In genomic region chr3:55446860-55447259, GRCh38 we compare ENCODE assay signal across 18 cellular contexts. TPM values are rescaled to one million over a fixed set of nuclear protein-coding genes. Genes with fewer than 3 reads are reported as not detected.
A peak's percentile ranks its signal among the peaks of the same experiment; 100 is the strongest.
DNase-seq lines count a peak whose midpoint lies in the region; ATAC-seq, FAIRE-seq and TF ChIP-seq lines count a peak whose summit lies in the region.
"Had no signal": no experiment of that assay in that cellular context is flagged by ENCODE, and none has a peak within 500 bp of the region (broad histone marks: within the 10 kb centered on the region; RNA-seq: fewer than 3 reads in every experiment).

No MANE protein-coding gene starts in this region.

- peaks cover 3% of the 10 kb centered on the region for H3K4me1 ChIP-seq in keratinocyte (ENCODE audit: control insufficient read depth, extremely low read depth, insufficient read depth, low read length)
- H3K4me1 ChIP-seq in transverse colon = peaks cover 0 to 37% (median 15%) of the 10 kb centered on the region in 4 donors

- peak; percentile 34 for FAIRE-seq in keratinocyte (lab: Jason Lieb, UNC)
- FAIRE-seq: GM12878, RCC 7860 had no signal

- H3K9me3 Mint-ChIP-seq in WTC11 = no peaks in the 10 kb centered on the region

- peaks cover 6% of the 10 kb centered on the region; the same call in 1 of the 2 replicates for H3K4me1 Mint-ChIP-seq in WTC11

- no peaks in the 10 kb centered on the region for H3K36me3 Mint-ChIP-seq in WTC11

- H3K4me2 ChIP-seq in keratinocyte (ENCODE audit: control insufficient read depth, extremely low read depth, insufficient read depth, low read depth, low read length) = no peak overlapping the region

- H3K27ac ChIP-seq in keratinocyte (ENCODE audit: control insufficient read depth, insufficient read depth, low read length) (no peak overlapping the region), transverse colon (peak overlapping the region; percentile 51 to 66 (median 62))

- 29 to 47% methylated on average over 1 to 7 of the region's 7 CpGs for WGBS in transverse colon (ENCODE audit: low coverage in 1 of 2), 2 donors

- in situ Hi-C loops in transverse colon (cut with MboI; ENCODE audit: low pct_ligation_motif_present in 1 of 4, low pct_unique_long_range_greater_than_20kb in 1 of 4, low sequenced_read_pairs in 3 of 4) = no loop called here

- dilution Hi-C loops in keratinocyte (cut with MboI; ENCODE audit: extremely low pct_ligation_motif_present, low sequenced_read_pairs) = no loop called here

- no peaks in the 10 kb centered on the region for H3K9me3 ChIP-seq in keratinocyte (ENCODE audit: control insufficient read depth, low read depth, low read length)
- H3K9me3 ChIP-seq in transverse colon = no peaks in the 10 kb centered on the region

- TF ChIP-seq CTCF in keratinocyte (optimal IDR thresholded peaks at IDR 0.05 in 1 of 3, IDR thresholded peaks at IDR 0.05 in 1 of 3, conservative IDR thresholded peaks at IDR 0.05 in 1 of 3; ENCODE audit: extremely low read depth in 1 of 3, insufficient read depth in 2 of 3, low read length in 3 of 3) (no peak), transverse colon (IDR thresholded peaks at IDR 0.05) (no peak), WTC11 (IDR thresholded peaks at IDR 0.05) (no peak)

- H2AFZ ChIP-seq in keratinocyte (ENCODE audit: control insufficient read depth, low read length) = peak overlapping the region; percentile 8

- DNase-seq in NCI-H510A (lab: John Stamatoyannopoulos, UW) (peak; percentile 3), NCI-H510A treated with DMSO at 0.1 percent for 48 hours (lab: John Stamatoyannopoulos, UW) (no peak), NCI-H69 (lab: John Stamatoyannopoulos, UW) (peak; percentile 81), keratinocyte (ENCODE audit: low read depth, low spot score) (no peak), transverse colon (peak; percentile 59), WTC11 (ENCODE audit: low spot score) (no peak), DMS53 treated with DMSO at 0.1 percent for 48 hours (lab: John Stamatoyannopoulos, UW; ENCODE audit: unreplicated experiment) (no peak), Ammon's horn (ENCODE audit: low spot score) (no peak)
- DNase-seq: C1 segment of cervical spinal cord, DMS79, GOT3, KBM-7, NCI-H1048, NCI-H187 treated with DMSO at 0.1 percent for 48 hours, NCI-H524 treated with DMSO at 0.1 percent for 48 hours, SHP77 treated with DMSO at 0.1 percent for 48 hours had no signal

- H3K27ac Mint-ChIP-seq in WTC11 = no peak overlapping the region

- no peak overlapping the region for H3K4me3 Mint-ChIP-seq in WTC11

- H3K9me1 ChIP-seq in keratinocyte (ENCODE audit: control insufficient read depth, extremely low read depth, insufficient read depth, low read length) = no peaks in the 10 kb centered on the region

- POLR2A ChIA-PET in WTC11 (lab: Charles Lee) = no interaction called here

- no peak for TF ChIP-seq EP300 in transverse colon (IDR thresholded peaks at IDR 0.05; ENCODE audit: low read depth)

- CTCF ChIA-PET in WTC11 (lab: Charles Lee) = no interaction called here

- no peaks in the 10 kb centered on the region for H3K36me3 ChIP-seq in keratinocyte (ENCODE audit: control insufficient read depth in 2 of 2, extremely low read depth in 1 of 2, insufficient read depth in 2 of 2, low read length in 2 of 2)
- H3K36me3 ChIP-seq in transverse colon = no peaks in the 10 kb centered on the region

- H3K27me3 Mint-ChIP-seq in WTC11 (ENCODE audit: low read depth) = no peaks in the 10 kb centered on the region; the same call in 1 of the 2 replicates

- ATAC-seq in WTC11 = no peak
- ATAC-seq: GM12878 had no signal

- H3K27me3 ChIP-seq in keratinocyte (ENCODE audit: control insufficient read depth, extremely low read depth, insufficient read depth, low read length) (no peaks in the 10 kb centered on the region), transverse colon (no peaks in the 10 kb centered on the region)

- H4K20me1 ChIP-seq in keratinocyte (ENCODE audit: control insufficient read depth, extremely low read depth, insufficient read depth, low read length) = no peaks in the 10 kb centered on the region

- no peak for TF ChIP-seq POLR2A in transverse colon (IDR thresholded peaks at IDR 0.05)

- H3K4me3 ChIP-seq in keratinocyte (ENCODE audit: control insufficient read depth in 2 of 3, extremely low read depth in 1 of 3, insufficient read depth in 2 of 3, low read depth in 1 of 3, low read length in 3 of 3) (no peak overlapping the region), transverse colon (no peak overlapping the region)
- H3K4me3 ChIP-seq: GM12878 had no signal

- H3K9ac ChIP-seq in keratinocyte (ENCODE audit: control insufficient read depth, extremely low read depth, insufficient read depth, low read length) = no peak overlapping the region

- H3K79me2 ChIP-seq in keratinocyte (ENCODE audit: control insufficient read depth, insufficient read depth, low read length) = no peaks in the 10 kb centered on the region

- intact Hi-C loops in transverse colon (cut with DNase I; ENCODE audit: low total_unique reads) = no loop called here

TF ChIP-seq in WTC11, 78 proteins besides CTCF, POLR2A, EP300 and RAD21:
- TF ChIP-seq NR3C1 (CRISPR knock-in tag; conservative IDR thresholded peaks at IDR 0.05; ENCODE audit: low read depth) (no peak), PRDM15 (CRISPR knock-in tag; IDR thresholded peaks at IDR 0.05) (no peak), ZNF281 (CRISPR knock-in tag; IDR thresholded peaks at IDR 0.05) (no peak), SP1 (CRISPR knock-in tag; conservative IDR thresholded peaks at IDR 0.05) (no peak), TEAD1 (CRISPR knock-in tag; IDR thresholded peaks at IDR 0.05) (no peak), FOXP1 (CRISPR knock-in tag; IDR thresholded peaks at IDR 0.05; ENCODE audit: borderline replicate concordance) (no peak), RELA (CRISPR knock-in tag; IDR thresholded peaks at IDR 0.05; ENCODE audit: borderline replicate concordance) (no peak), NR2C2 (CRISPR knock-in tag; IDR thresholded peaks at IDR 0.05) (no peak), FOXJ3 (CRISPR knock-in tag; IDR thresholded peaks at IDR 0.05; ENCODE audit: borderline replicate concordance) (no peak)

RNA-seq across cellular contexts. Expression of gene WNT5A, which starts 40.2 kb away (rescaled TPM):
- polyA plus RNA-seq in keratinocyte = 7.1 to 18.7 TPM (median 9.4 TPM) in 3 replicates
- polyA plus RNA-seq in keratinocyte (2011; ENCODE audit: low read depth) = 4.0 TPM
- 3.9 and 4.5 TPM in 2 replicates for polyA plus RNA-seq in keratinocyte (2011; cell fraction: cytosol; rRNA removed)
- 16.4 and 17.6 TPM in 2 replicates for polyA plus RNA-seq in keratinocyte (2011; cell fraction: nucleus; rRNA removed)
- 4.5 and 16.4 TPM in 2 replicates for polyA plus RNA-seq in keratinocyte (2012; ENCODE audit: low replicate concordance)
- polyA minus RNA-seq in keratinocyte = 14.8 to 31.6 TPM (median 18.3 TPM) in 3 replicates
- 22.4 TPM for polyA minus RNA-seq in keratinocyte (2011; cell fraction: cytosol; rRNA and poly(A)+ RNA removed)
- polyA minus RNA-seq in keratinocyte (2011; cell fraction: nucleus; rRNA and poly(A)+ RNA removed) = 45.5 TPM in 2 replicates
- 10 to 100 TPM in 1 of 4 donors, 1 to 10 TPM in 3; 2.6 to 15.9 (median 5.5) TPM for total RNA-seq in transverse colon
- 4.9 to 10.6 TPM (median 5.4 TPM) in 3 replicates for total RNA-seq in WTC11 (2021)

Comparison
In these comparisons a context has a peak if more than half of its experiments do, and no peak if none do; other contexts are left out.
1. DNase-seq: peak in NCI-H510A (single experiment), NCI-H69 (single experiment) and transverse colon (single experiment); none in NCI-H510A treated with DMSO at 0.1 percent for 48 hours (single experiment), keratinocyte (single experiment), WTC11 (single experiment), DMS53 treated with DMSO at 0.1 percent for 48 hours (single experiment) and Ammon's horn (single experiment).